11 cellular contexts compared by ENCODE assay signal in the genomic region with DNA sequence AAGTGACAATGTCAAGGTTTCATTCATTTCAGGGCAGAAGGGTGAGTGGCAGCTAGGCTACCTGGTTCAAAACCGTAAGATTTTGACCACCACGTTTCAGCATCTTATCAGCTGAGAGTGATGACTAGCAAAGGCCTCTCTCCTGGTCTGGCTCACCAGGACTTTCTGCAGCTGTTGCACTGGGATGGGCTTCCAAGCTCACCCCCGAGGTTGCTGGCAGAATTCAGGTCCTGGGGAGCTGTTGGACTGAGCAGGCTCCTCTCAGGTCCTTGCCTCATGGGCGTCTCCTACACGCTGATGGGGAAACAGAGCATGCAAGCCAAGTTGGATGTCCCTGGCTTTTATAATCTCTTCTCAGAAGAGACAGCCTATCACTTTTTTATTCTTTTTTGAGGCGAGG.
"Had no signal": no experiment of that assay in that cellular context is flagged by ENCODE, and none has a peak within 500 bp of the region (broad histone marks: within the 10 kb centered on the region; RNA-seq: fewer than 3 reads in every experiment).

No MANE protein-coding gene starts in this region.

- H3K9me3 ChIP-seq: breast epithelium had no signal

- H3K4me2 ChIP-seq: neural progenitor cell had no signal

- H3K27me3 ChIP-seq: breast epithelium, neural progenitor cell had no signal

- H3K36me3 ChIP-seq: breast epithelium, neural progenitor cell had no signal

- H3K4me1 ChIP-seq: breast epithelium, neural progenitor cell had no signal

- H2AFZ ChIP-seq: neural progenitor cell had no signal

- DNase-seq: activated CD4-positive, alpha-beta T cell treated with anti-CD3 and anti-CD28 coated beads, Interleukin-2, amount 10 ng/mL, durations not matched to agents 24 days and 14 days; activated CD4-positive, CD25-positive, alpha-beta regulatory T cell; activated naive CD4-positive, alpha-beta T cell; aorta; hypothalamus; midbrain; stimulated activated CD4-positive, alpha-beta T cell treated with anti-CD3 and anti-CD28 coated beads, Interleukin-2, amount 100 ng/mL, for 48 hours; stimulated activated naive CD4-positive, alpha-beta T cell; substantia nigra had no signal

- H3K4me3 ChIP-seq: breast epithelium, neural progenitor cell had no signal

- H3K9ac ChIP-seq: neural progenitor cell had no signal

- H3K27ac ChIP-seq: breast epithelium, neural progenitor cell had no signal
